Comparison of ENCODE assay signal across 2 cellular contexts in the genomic region with DNA sequence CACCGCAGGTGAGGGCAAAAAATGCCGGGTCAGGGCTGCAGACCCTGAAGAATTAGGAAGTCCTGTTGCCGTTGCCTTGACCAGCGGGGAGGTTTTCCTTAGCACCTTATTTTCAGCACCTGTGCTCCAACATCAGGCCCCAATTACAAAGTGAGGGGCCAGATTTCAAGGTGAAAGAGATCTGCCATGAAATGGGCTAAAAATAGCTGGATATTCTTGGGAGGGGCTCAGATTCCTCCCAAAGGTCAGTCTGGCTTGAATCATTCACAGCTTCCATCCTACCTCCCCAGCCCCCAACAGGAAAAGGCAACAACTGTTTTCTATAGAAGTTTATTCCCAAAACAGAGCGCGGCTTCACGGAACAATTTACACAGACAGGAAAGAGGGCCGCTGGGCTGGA.
TF ChIP-seq lines count a peak whose summit lies in the region.

No MANE protein-coding gene starts in this region.

TF ChIP-seq in SK-N-SH, 30 proteins besides CTCF, POLR2A, EP300 and RAD21:
- TF ChIP-seq NRF1 (IDR thresholded peaks at IDR 0.05; ENCODE audit: low read depth, low read length) = no peak
- no peak for TF ChIP-seq RFX5 (IDR thresholded peaks at IDR 0.05; ENCODE audit: low read length)
- TF ChIP-seq, protein P1, sequence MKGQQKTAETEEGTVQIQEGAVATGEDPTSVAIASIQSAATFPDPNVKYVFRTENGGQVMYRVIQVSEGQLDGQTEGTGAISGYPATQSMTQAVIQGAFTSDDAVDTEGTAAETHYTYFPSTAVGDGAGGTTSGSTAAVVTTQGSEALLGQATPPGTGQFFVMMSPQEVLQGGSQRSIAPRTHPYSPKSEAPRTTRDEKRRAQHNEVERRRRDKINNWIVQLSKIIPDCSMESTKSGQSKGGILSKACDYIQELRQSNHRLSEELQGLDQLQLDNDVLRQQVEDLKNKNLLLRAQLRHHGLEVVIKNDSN (IDR thresholded peaks at IDR 0.05; ENCODE audit: borderline replicate concordance, low read depth) = no peak
- TF ChIP-seq YY1 (IDR thresholded peaks at IDR 0.05; ENCODE audit: low read depth) = no peak
- TF ChIP-seq, protein P2, sequence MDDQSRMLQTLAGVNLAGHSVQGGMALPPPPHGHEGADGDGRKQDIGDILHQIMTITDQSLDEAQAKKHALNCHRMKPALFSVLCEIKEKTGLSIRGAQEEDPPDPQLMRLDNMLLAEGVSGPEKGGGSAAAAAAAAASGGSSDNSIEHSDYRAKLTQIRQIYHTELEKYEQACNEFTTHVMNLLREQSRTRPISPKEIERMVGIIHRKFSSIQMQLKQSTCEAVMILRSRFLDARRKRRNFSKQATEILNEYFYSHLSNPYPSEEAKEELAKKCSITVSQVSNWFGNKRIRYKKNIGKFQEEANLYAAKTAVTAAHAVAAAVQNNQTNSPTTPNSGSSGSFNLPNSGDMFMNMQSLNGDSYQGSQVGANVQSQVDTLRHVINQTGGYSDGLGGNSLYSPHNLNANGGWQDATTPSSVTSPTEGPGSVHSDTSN (IDR thresholded peaks at IDR 0.05) = no peak
- no peak for TF ChIP-seq TCF12 (IDR thresholded peaks at IDR 0.05)
- no peak for TF ChIP-seq POLR2AphosphoS5 (IDR thresholded peaks at IDR 0.05; ENCODE audit: low read depth, low read length)
- TF ChIP-seq, protein P3, sequence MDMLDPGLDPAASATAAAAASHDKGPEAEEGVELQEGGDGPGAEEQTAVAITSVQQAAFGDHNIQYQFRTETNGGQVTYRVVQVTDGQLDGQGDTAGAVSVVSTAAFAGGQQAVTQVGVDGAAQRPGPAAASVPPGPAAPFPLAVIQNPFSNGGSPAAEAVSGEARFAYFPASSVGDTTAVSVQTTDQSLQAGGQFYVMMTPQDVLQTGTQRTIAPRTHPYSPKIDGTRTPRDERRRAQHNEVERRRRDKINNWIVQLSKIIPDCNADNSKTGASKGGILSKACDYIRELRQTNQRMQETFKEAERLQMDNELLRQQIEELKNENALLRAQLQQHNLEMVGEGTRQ (IDR thresholded peaks at IDR 0.05; ENCODE audit: borderline replicate concordance, low read depth, low read length) = no peak
- no peak for TF ChIP-seq SMC3 (IDR thresholded peaks at IDR 0.05; ENCODE audit: low read depth, low read length)
- TF ChIP-seq NFIC (IDR thresholded peaks at IDR 0.05; ENCODE audit: borderline replicate concordance) = no peak
- no peak for TF ChIP-seq TAF1 (IDR thresholded peaks at IDR 0.05; ENCODE audit: borderline replicate concordance, low read depth, low read length)
- TF ChIP-seq, protein P4, sequence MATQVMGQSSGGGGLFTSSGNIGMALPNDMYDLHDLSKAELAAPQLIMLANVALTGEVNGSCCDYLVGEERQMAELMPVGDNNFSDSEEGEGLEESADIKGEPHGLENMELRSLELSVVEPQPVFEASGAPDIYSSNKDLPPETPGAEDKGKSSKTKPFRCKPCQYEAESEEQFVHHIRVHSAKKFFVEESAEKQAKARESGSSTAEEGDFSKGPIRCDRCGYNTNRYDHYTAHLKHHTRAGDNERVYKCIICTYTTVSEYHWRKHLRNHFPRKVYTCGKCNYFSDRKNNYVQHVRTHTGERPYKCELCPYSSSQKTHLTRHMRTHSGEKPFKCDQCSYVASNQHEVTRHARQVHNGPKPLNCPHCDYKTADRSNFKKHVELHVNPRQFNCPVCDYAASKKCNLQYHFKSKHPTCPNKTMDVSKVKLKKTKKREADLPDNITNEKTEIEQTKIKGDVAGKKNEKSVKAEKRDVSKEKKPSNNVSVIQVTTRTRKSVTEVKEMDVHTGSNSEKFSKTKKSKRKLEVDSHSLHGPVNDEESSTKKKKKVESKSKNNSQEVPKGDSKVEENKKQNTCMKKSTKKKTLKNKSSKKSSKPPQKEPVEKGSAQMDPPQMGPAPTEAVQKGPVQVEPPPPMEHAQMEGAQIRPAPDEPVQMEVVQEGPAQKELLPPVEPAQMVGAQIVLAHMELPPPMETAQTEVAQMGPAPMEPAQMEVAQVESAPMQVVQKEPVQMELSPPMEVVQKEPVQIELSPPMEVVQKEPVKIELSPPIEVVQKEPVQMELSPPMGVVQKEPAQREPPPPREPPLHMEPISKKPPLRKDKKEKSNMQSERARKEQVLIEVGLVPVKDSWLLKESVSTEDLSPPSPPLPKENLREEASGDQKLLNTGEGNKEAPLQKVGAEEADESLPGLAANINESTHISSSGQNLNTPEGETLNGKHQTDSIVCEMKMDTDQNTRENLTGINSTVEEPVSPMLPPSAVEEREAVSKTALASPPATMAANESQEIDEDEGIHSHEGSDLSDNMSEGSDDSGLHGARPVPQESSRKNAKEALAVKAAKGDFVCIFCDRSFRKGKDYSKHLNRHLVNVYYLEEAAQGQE (IDR thresholded peaks at IDR 0.05; ENCODE audit: low read depth, low read length) = no peak
- no peak for TF ChIP-seq MXI1 (IDR thresholded peaks at IDR 0.05; ENCODE audit: low read depth, low read length)
- TF ChIP-seq GABPA (IDR thresholded peaks at IDR 0.05; ENCODE audit: low read depth) = no peak
- no peak for TF ChIP-seq RXRA (IDR thresholded peaks at IDR 0.05; ENCODE audit: borderline replicate concordance, low read depth)

TF ChIP-seq in SK-N-SH treated with all-trans-retinoic acid at 6 μM for 48 hours, 23 proteins besides CTCF, POLR2A, EP300 and RAD21:
- TF ChIP-seq ZNF565 (CRISPR knock-in tag; conservative IDR thresholded peaks at IDR 0.05; ENCODE audit: low read depth) (no peak), ZFP3 (CRISPR knock-in tag; IDR thresholded peaks at IDR 0.05) (no peak), TOX (CRISPR knock-in tag; IDR thresholded peaks at IDR 0.05; ENCODE audit: borderline replicate concordance) (no peak), RARB (CRISPR knock-in tag; IDR thresholded peaks at IDR 0.05) (no peak), ZFP30 (CRISPR knock-in tag; IDR thresholded peaks at IDR 0.05) (no peak), CSDC2 (CRISPR knock-in tag; IDR thresholded peaks at IDR 0.05) (no peak), ZNF70 (CRISPR knock-in tag; IDR thresholded peaks at IDR 0.05) (no peak), BACH2 (CRISPR knock-in tag; IDR thresholded peaks at IDR 0.05; ENCODE audit: borderline replicate concordance) (no peak), SNAI2 (CRISPR knock-in tag; IDR thresholded peaks at IDR 0.05) (no peak), ESRRG (CRISPR knock-in tag; IDR thresholded peaks at IDR 0.05) (no peak), GLIS3 (CRISPR knock-in tag; IDR thresholded peaks at IDR 0.05) (no peak), ISL1 (CRISPR knock-in tag; IDR thresholded peaks at IDR 0.05) (no peak), TCF4 (CRISPR knock-in tag; IDR thresholded peaks at IDR 0.05; ENCODE audit: borderline replicate concordance) (no peak), PPARA (CRISPR knock-in tag; IDR thresholded peaks at IDR 0.05; ENCODE audit: borderline replicate concordance) (no peak)
- TF ChIP-seq, protein P5, sequence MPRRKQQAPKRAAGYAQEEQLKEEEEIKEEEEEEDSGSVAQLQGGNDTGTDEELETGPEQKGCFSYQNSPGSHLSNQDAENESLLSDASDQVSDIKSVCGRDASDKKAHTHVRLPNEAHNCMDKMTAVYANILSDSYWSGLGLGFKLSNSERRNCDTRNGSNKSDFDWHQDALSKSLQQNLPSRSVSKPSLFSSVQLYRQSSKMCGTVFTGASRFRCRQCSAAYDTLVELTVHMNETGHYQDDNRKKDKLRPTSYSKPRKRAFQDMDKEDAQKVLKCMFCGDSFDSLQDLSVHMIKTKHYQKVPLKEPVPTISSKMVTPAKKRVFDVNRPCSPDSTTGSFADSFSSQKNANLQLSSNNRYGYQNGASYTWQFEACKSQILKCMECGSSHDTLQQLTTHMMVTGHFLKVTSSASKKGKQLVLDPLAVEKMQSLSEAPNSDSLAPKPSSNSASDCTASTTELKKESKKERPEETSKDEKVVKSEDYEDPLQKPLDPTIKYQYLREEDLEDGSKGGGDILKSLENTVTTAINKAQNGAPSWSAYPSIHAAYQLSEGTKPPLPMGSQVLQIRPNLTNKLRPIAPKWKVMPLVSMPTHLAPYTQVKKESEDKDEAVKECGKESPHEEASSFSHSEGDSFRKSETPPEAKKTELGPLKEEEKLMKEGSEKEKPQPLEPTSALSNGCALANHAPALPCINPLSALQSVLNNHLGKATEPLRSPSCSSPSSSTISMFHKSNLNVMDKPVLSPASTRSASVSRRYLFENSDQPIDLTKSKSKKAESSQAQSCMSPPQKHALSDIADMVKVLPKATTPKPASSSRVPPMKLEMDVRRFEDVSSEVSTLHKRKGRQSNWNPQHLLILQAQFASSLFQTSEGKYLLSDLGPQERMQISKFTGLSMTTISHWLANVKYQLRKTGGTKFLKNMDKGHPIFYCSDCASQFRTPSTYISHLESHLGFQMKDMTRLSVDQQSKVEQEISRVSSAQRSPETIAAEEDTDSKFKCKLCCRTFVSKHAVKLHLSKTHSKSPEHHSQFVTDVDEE (CRISPR knock-in tag; IDR thresholded peaks at IDR 0.05) = no peak
- TF ChIP-seq, protein P6, sequence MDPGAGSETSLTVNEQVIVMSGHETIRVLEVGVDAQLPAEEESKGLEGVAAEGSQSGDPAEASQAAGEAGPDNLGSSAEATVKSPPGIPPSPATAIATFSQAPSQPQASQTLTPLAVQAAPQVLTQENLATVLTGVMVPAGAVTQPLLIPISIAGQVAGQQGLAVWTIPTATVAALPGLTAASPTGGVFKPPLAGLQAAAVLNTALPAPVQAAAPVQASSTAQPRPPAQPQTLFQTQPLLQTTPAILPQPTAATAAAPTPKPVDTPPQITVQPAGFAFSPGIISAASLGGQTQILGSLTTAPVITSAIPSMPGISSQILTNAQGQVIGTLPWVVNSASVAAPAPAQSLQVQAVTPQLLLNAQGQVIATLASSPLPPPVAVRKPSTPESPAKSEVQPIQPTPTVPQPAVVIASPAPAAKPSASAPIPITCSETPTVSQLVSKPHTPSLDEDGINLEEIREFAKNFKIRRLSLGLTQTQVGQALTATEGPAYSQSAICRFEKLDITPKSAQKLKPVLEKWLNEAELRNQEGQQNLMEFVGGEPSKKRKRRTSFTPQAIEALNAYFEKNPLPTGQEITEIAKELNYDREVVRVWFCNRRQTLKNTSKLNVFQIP (CRISPR knock-in tag; IDR thresholded peaks at IDR 0.05; ENCODE audit: borderline replicate concordance, low read depth) = no peak
- TF ChIP-seq, protein P7, sequence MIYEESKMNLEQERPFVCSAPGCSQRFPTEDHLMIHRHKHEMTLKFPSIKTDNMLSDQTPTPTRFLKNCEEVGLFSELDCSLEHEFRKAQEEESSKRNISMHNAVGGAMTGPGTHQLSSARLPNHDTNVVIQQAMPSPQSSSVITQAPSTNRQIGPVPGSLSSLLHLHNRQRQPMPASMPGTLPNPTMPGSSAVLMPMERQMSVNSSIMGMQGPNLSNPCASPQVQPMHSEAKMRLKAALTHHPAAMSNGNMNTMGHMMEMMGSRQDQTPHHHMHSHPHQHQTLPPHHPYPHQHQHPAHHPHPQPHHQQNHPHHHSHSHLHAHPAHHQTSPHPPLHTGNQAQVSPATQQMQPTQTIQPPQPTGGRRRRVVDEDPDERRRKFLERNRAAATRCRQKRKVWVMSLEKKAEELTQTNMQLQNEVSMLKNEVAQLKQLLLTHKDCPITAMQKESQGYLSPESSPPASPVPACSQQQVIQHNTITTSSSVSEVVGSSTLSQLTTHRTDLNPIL (CRISPR knock-in tag; IDR thresholded peaks at IDR 0.05; ENCODE audit: low read depth) = no peak
- TF ChIP-seq, protein P8, sequence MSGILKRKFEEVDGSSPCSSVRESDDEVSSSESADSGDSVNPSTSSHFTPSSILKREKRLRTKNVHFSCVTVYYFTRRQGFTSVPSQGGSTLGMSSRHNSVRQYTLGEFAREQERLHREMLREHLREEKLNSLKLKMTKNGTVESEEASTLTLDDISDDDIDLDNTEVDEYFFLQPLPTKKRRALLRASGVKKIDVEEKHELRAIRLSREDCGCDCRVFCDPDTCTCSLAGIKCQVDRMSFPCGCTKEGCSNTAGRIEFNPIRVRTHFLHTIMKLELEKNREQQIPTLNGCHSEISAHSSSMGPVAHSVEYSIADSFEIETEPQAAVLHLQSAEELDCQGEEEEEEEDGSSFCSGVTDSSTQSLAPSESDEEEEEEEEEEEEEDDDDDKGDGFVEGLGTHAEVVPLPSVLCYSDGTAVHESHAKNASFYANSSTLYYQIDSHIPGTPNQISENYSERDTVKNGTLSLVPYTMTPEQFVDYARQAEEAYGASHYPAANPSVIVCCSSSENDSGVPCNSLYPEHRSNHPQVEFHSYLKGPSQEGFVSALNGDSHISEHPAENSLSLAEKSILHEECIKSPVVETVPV (CRISPR knock-in tag; IDR thresholded peaks at IDR 0.05) = no peak
